In genomic region chr18:13477147-13477683, GRCh38 we compare ENCODE assay signal across 1 cellular context.
A peak's percentile ranks its signal among the peaks of the same experiment; 100 is the strongest.
TF ChIP-seq lines count a peak whose summit lies in the region.

No MANE protein-coding gene starts in this region.

TF ChIP-seq in HepG2, 621 proteins besides CTCF, POLR2A, EP300 and RAD21 (continued from another document):
- TF ChIP-seq ZNF687 (CRISPR knock-in tag; IDR thresholded peaks at IDR 0.05) (peak; percentile 31; the same call in 1 of the 2 replicates), ZBTB33 (CRISPR knock-in tag; IDR thresholded peaks at IDR 0.05) (peak; percentile 63), ZBTB38 (CRISPR knock-in tag; IDR thresholded peaks at IDR 0.05) (peak; percentile 87), ZBTB4 (CRISPR knock-in tag; IDR thresholded peaks at IDR 0.05; ENCODE audit: borderline replicate concordance) (0 out of 2 replicates have a peak, but pooled peaks have one; percentile 23), PRDM10 (CRISPR knock-in tag; IDR thresholded peaks at IDR 0.05; ENCODE audit: low read depth) (no peak)
